ENCODE assay signal across 8 cellular contexts in the genomic region with DNA sequence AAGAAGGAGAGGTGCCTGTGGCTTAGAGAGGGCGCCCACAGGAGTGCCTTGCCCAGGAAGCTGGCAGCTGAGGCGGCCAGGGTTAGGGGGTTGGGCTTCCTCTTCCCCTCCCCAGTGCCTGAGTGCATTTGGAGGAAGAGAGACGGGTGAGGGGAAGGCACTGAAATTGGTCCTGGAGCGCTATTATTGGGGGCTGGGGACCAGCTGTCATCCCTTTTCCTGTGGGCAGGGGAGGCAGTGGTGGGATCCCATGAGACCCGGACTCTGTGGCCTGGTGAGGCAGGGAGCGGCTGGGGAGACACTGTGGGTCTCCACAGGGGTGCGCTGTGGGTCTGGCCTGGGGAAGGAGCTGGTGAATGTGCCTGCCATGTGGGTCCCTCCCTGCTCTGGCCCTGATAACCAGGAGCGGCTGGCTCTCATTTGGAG.
A peak's percentile ranks its signal among the peaks of the same experiment; 100 is the strongest.
DNase-seq lines count a peak whose midpoint lies in the region; ATAC-seq and TF ChIP-seq lines count a peak whose summit lies in the region.

No MANE protein-coding gene starts in this region.

- H3K4me2 ChIP-seq in PC-3 (ENCODE audit: low read length), result no peak overlapping the region

- no peak overlapping the region for H3K27ac ChIP-seq in PC-3 (ENCODE audit: low read length)

- peak; percentile 63 for TF ChIP-seq CTCF in PC-3 (conservative IDR thresholded peaks at IDR 0.05; ENCODE audit: low read depth, low read length)

- H3K9me2 ChIP-seq in PC-3 (replicated peaks; ENCODE audit: low read length), result no peaks in the 10 kb centered on the region

- H3K36me3 ChIP-seq in PC-3 (ENCODE audit: low read depth, low read length), result peaks cover 29% of the 10 kb centered on the region

- no peaks in the 10 kb centered on the region for H3K9me3 ChIP-seq in PC-3 (ENCODE audit: low read length)

- H3K9ac ChIP-seq in PC-3 (ENCODE audit: low read length), result no peak overlapping the region

- H3K4me1 ChIP-seq in PC-3 (ENCODE audit: insufficient read depth, low read length), result peaks cover 19% of the 10 kb centered on the region

- no peaks in the 10 kb centered on the region for H3K27me3 ChIP-seq in PC-3 (ENCODE audit: low read length)

- CTCF ChIA-PET in PC-3 (lab: Charles Lee), result interaction anchor here (0.8 to 1.0 kb wide), 2 partner anchors 27 to 29 kb away, joined by 3 to 6 read pairs; no protein-coding TSS in a partner anchor

- BruUV-seq in PC-3 (replicated peaks; lab: Mats Ljungman, UMichigan), result no TSS peak

- intact Hi-C loops in PC-3 (cut with micrococcal nuclease), result no loop called here
- intact Hi-C loops in left ventricle myocardium superior (cut with micrococcal nuclease), result no loop called here

- peak; percentile 36 for ATAC-seq in GM18907 (IDR thresholded peaks at IDR 0.05; ENCODE audit: unreplicated experiment)
- ATAC-seq in PC-3, result no peak
- peak; percentile 75 for ATAC-seq in left ventricle myocardium superior
- ATAC-seq in GM21825 (IDR thresholded peaks at IDR 0.05; ENCODE audit: unreplicated experiment), result no peak

- H2AFZ ChIP-seq in PC-3 (ENCODE audit: low read length), result no peak overlapping the region

- 0 out of 2 replicates have a peak, but pooled peaks cover 7% of the 10 kb centered on the region for H4K20me1 ChIP-seq in PC-3 (ENCODE audit: low read length)

- no peak overlapping the region for H3K4me3 ChIP-seq in PC-3 (ENCODE audit: low read length)

- POLR2A ChIA-PET in PC-3 (lab: Charles Lee; ENCODE audit: unreplicated experiment), result no interaction called here

- peaks cover 84% of the 10 kb centered on the region for H3K79me2 ChIP-seq in PC-3 (ENCODE audit: low read length)

- no peaks in the 10 kb centered on the region for H3F3A ChIP-seq in PC-3 (ENCODE audit: low read length, unreplicated experiment)

- in situ Hi-C loops in ACHN (cut with HindIII; ENCODE audit: low pct_ligation_motif_present, low pct_unique_long_range_greater_than_20kb, low sequenced_read_pairs), result no loop called here

- DNase-seq in PC-3 (no peak), left ventricle myocardium superior (peak; percentile 70), inferior parietal cortex (ENCODE audit: extremely low spot score) (no peak), ACHN (no peak)
- DNase-seq in activated T-helper 9 cell treated with anti-CD3 and anti-CD28 coated beads, Interleukin-2, amount 50 U/mL, for 16 hours (ENCODE audit: low read depth), result peak; percentile 74
- DNase-seq in stimulated activated CD4-positive, alpha-beta T cell treated with anti-CD3 and anti-CD28 coated beads, Interleukin-4, amount 100 ng/mL, for 24 hours, result peak; percentile 86

Comparison
In these comparisons a context has a peak if more than half of its experiments do, and no peak if none do; other contexts are left out.
1. ATAC-seq: peak in GM18907 (single experiment) and left ventricle myocardium superior (single experiment); none in PC-3 (single experiment) and GM21825 (single experiment).
2. DNase-seq: peak in activated T-helper 9 cell treated with anti-CD3 and anti-CD28 coated beads, Interleukin-2, amount 50 U/mL, for 16 hours (single experiment), left ventricle myocardium superior (single experiment) and stimulated activated CD4-positive, alpha-beta T cell treated with anti-CD3 and anti-CD28 coated beads, Interleukin-4, amount 100 ng/mL, for 24 hours (single experiment); none in PC-3 (single experiment), inferior parietal cortex (single experiment) and ACHN (single experiment).